In the genomic region with DNA sequence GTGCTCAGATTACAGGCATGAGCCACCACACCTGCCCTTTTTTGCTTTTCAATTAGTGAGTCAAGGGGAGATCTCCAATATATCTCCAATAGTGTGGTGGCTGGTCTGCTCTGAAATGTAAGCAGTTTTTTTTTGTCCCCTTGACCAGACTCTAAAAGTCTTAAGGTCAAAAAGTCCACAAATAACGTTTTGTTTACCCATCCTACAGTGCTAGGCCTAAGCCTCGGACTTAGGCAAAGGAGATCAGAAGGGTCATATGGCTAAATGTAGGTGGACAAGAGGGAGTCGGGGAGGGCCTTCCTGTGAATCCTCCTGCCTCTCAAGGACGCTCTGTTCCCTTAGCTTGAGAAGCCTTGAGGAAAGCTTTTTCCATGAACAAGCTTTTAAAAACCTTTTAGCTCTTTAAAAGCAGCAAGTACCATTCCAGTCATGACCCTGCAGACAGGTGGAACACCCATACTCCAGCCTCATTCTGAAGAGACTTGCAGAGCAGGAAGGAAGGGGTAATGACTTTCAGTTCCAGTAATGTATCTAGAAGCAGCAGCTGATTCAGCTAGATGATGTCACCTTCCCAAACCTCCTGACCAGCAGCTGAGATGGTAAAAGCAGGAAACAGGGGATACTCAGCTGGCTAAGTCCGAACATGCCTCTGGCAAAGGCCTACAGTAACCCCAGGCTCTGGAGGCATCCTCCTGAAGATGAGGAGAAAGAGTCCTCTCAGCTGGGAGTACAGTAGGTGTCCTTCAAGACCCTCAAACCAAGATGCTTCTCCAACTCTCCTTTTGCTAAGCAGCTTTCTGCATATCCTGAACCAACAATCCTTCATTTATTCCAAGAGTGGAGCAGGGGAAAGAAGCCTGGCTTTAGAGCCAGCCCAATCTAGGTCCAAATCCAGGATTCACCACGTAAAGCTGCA, we compare ENCODE assay signal across 8 cellular contexts. TPM values are rescaled to one million over a fixed set of nuclear protein-coding genes. Genes with fewer than 3 reads are reported as not detected.
A peak's percentile ranks its signal among the peaks of the same experiment; 100 is the strongest.
DNase-seq lines count a peak whose midpoint lies in the region; ATAC-seq and TF ChIP-seq lines count a peak whose summit lies in the region.

No MANE protein-coding gene starts in this region.

- no peaks in the 10 kb centered on the region for H3K27me3 ChIP-seq in transverse colon

- H3K4me1 Mint-ChIP-seq in memory B cell = peaks cover 29% of the 10 kb centered on the region

- peak; percentile 14 for TF ChIP-seq POLR2A in transverse colon (IDR thresholded peaks at IDR 0.05)

- in situ Hi-C loops in transverse colon (cut with MboI; ENCODE audit: low pct_ligation_motif_present in 1 of 4, low pct_unique_long_range_greater_than_20kb in 1 of 4, low sequenced_read_pairs in 3 of 4) = no loop called here

- H3K9me3 Mint-ChIP-seq in memory B cell = no peaks in the 10 kb centered on the region

- ATAC-seq in GM19438 (IDR thresholded peaks at IDR 0.05; ENCODE audit: low read depth, unreplicated experiment) (peak; percentile 98), HG03442 (IDR thresholded peaks at IDR 0.05; ENCODE audit: unreplicated experiment) (peak; percentile 97), memory B cell (ENCODE audit: low read depth) (peak; percentile 78)

- TF ChIP-seq EP300 in transverse colon (IDR thresholded peaks at IDR 0.05; ENCODE audit: low read depth) = no peak

- intact Hi-C loops in transverse colon (cut with DNase I; ENCODE audit: low total_unique reads) = no loop called here

- TF ChIP-seq CTCF in transverse colon (IDR thresholded peaks at IDR 0.05) = no peak

- H3K27ac Mint-ChIP-seq in memory B cell = peak overlapping the region; percentile 51

- DNase-seq in DMS79 (lab: John Stamatoyannopoulos, UW) = peak; percentile 98
- DNase-seq in RPMI7951 (ENCODE audit: low read depth) = peak; percentile 91
- DNase-seq in dermis blood vessel endothelial cell = peak; percentile 98
- DNase-seq in memory B cell (ENCODE audit: low spot score in 2 of 2) = no peak
- peak; percentile 67 for DNase-seq in transverse colon
- DNase-seq in NCI-H524 (lab: John Stamatoyannopoulos, UW) = no peak

- H3K27me3 Mint-ChIP-seq in memory B cell = no peaks in the 10 kb centered on the region

- no peak overlapping the region for H3K4me3 ChIP-seq in transverse colon

- H3K4me3 Mint-ChIP-seq in memory B cell = no peak overlapping the region

- H3K36me3 ChIP-seq in transverse colon = no peaks in the 10 kb centered on the region

- H3K9me3 ChIP-seq in transverse colon = no peaks in the 10 kb centered on the region

- 51% methylated on average over 6 of the region's 6 CpGs; no CpG with 5 or more reads in 1 of the 2 donors for WGBS in transverse colon (ENCODE audit: low coverage in 1 of 2), 2 donors

- peak overlapping the region; percentile 73 to 83 (median 78) for H3K27ac ChIP-seq in transverse colon

- H3K4me1 ChIP-seq in transverse colon = peaks cover 23 to 60% (median 32%) of the 10 kb centered on the region in 4 donors

- H3K36me3 Mint-ChIP-seq in memory B cell = peaks cover 9% of the 10 kb centered on the region

RNA-seq across cellular contexts. Expression of a gene that starts 23.6 kb away (rescaled TPM):
- 71.8 and 86.4 TPM in 2 replicates for total RNA-seq in RPMI7951 (2014; rRNA removed; shearing (Covaris generic))
- total RNA-seq in dermis blood vessel endothelial cell = 46.1 and 62.9 TPM in 2 replicates
- total RNA-seq in transverse colon = 100 to 1,000 TPM in 3 of 4 donors, 10 to 100 TPM in 1; 98.6 to 151 (median 107) TPM

RNA-seq across cellular contexts. Expression of a gene that starts 40.0 kb away (rescaled TPM):
- total RNA-seq in RPMI7951 (2014; rRNA removed; shearing (Covaris generic)) = 293 and 312 TPM in 2 replicates
- total RNA-seq in dermis blood vessel endothelial cell (16.5 and 81.7 TPM in 2 replicates), transverse colon (10 to 100 TPM in 2 of 4 donors, 1 to 10 TPM in 2; 3.2 to 15.7 (median 7.8) TPM)

Comparison
In these comparisons a context has a peak if more than half of its experiments do, and no peak if none do; other contexts are left out.
1. DNase-seq: peak in DMS79 (single experiment), RPMI7951 (single experiment), dermis blood vessel endothelial cell (single experiment) and transverse colon (single experiment); none in memory B cell (0 of 2) and NCI-H524 (0 of 2).
2. Peak in every context shown above with its lines, with median percentiles within 50 percentile points of each other: ATAC-seq.